In the genomic region with DNA sequence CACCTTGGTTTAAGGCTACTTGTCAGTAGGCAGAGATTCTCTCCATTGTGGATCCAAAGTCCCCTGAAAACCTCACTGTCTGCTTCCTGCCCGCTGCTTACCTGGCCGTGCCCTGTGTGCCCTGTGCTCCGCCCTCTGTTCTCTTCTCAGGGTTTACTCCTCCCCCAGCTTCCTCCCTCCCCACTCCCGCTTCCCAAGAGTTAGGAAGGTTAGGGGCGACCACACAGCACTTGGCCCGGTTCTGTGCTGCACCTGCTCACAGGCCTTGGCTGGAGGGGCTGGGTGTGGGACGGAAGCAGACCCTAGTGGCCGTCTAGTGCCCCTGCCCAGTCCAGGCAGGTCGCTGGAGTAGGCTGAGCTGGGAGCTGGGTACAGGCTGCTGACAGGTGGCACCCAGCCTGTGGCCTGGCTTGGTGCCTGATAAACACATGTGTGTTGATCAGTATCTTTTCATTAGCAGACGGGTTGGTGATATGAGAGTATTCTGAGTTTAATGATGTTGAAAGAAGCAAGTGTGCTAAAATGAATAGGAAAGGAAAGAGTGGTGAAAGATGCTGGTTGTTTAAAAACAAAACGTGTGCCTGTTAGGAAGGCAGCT, we compare ENCODE assay signal across 9 cellular contexts. TPM values are rescaled to one million over a fixed set of nuclear protein-coding genes. Genes with fewer than 3 reads are reported as not detected.
DNase-seq lines count a peak whose midpoint lies in the region; ATAC-seq and TF ChIP-seq lines count a peak whose summit lies in the region.
"Had no signal": no experiment of that assay in that cellular context is flagged by ENCODE, and none has a peak within 500 bp of the region (broad histone marks: within the 10 kb centered on the region; RNA-seq: fewer than 3 reads in every experiment).

No MANE protein-coding gene starts in this region.

- peak overlapping the region; percentile 22 to 58 (median 30) for H3K27ac ChIP-seq in body of pancreas
- peak overlapping the region; percentile 60 for H3K27ac ChIP-seq in muscle layer of duodenum (ENCODE audit: low read length)
- H3K27ac ChIP-seq in tibial artery = no peak overlapping the region
- H3K27ac ChIP-seq: uterus had no signal

- intact Hi-C loops in body of pancreas (cut with DNase I) (loop anchor here (10.0 kb wide), 1 partner anchor 96 kb away; no protein-coding TSS in a partner anchor), tibial artery (cut with DNase I; ENCODE audit: low total_unique reads) (no loop called here), sciatic nerve (cut with DNase I) (no loop called here), lower leg skin (cut with DNase I; ENCODE audit: low total_unique reads) (no loop called here)

- TF ChIP-seq CTCF in body of pancreas (IDR thresholded peaks at IDR 0.05) (peak in 4 of 7 experiments; percentile 17 to 37 (median 22)), tibial artery (IDR thresholded peaks at IDR 0.05) (no peak), lower leg skin (IDR thresholded peaks at IDR 0.05) (no peak)

- 6 to 20% methylated on average over 9 to 11 of the region's 11 CpGs for WGBS in body of pancreas, 2 donors
- WGBS in lower leg skin, 2 donors = 26 to 47% methylated on average over 11 of the region's 11 CpGs

- H3K4me3 ChIP-seq in body of pancreas = no peak overlapping the region
- no peak overlapping the region for H3K4me3 ChIP-seq in muscle layer of duodenum (ENCODE audit: low read depth in 1 of 2, low read length in 2 of 2)
- no peak overlapping the region for H3K4me3 ChIP-seq in tibial artery
- no peak overlapping the region for H3K4me3 ChIP-seq in lower leg skin (ENCODE audit: low read depth, poor library complexity, severe bottlenecking)
- H3K4me3 ChIP-seq: uterus had no signal

- TF ChIP-seq POLR2A in body of pancreas (IDR thresholded peaks at IDR 0.05) (no peak), lower leg skin (IDR thresholded peaks at IDR 0.05) (no peak)

- H3K27me3 ChIP-seq in body of pancreas (no peaks in the 10 kb centered on the region), muscle layer of duodenum (ENCODE audit: low read depth, low read length) (no peaks in the 10 kb centered on the region), tibial artery (no peaks in the 10 kb centered on the region)
- H3K27me3 ChIP-seq: uterus had no signal

- DNase-seq in DMS79 (lab: John Stamatoyannopoulos, UW) (peak; percentile 91), NCI-H2196 treated with DMSO at 0.1 percent for 48 hours (lab: John Stamatoyannopoulos, UW; ENCODE audit: unreplicated experiment) (peak; percentile 97), body of pancreas (peak; percentile 42 to 70 (median 64)), tibial artery (no peak), SW 1271 (lab: John Stamatoyannopoulos, UW) (no peak), sciatic nerve (ENCODE audit: low spot score) (no peak), lower leg skin (ENCODE audit: low spot score in 2 of 2) (no peak)
- DNase-seq: uterus had no signal

- ATAC-seq in body of pancreas = peak; percentile 68
- no peak for ATAC-seq in sciatic nerve

- H3K36me3 ChIP-seq in body of pancreas (replicated peaks in 1 of 2; ENCODE audit: insufficient read depth in 1 of 2, low read depth in 2 of 2) (peaks cover 0 to 2% of the 10 kb centered on the region in 2 donors), muscle layer of duodenum (ENCODE audit: control insufficient read depth in 1 of 2, insufficient read depth in 2 of 2, low read length in 2 of 2) (peaks cover 0 to 37% of the 10 kb centered on the region in 2 donors), tibial artery (peaks cover 0 to 44% (median 6%) of the 10 kb centered on the region in 3 donors)
- H3K36me3 ChIP-seq: uterus had no signal

- H3K9me3 ChIP-seq in body of pancreas = no peaks in the 10 kb centered on the region
- H3K9me3 ChIP-seq in muscle layer of duodenum (ENCODE audit: control insufficient read depth in 1 of 2, low read length in 2 of 2) = no peaks in the 10 kb centered on the region
- no peaks in the 10 kb centered on the region for H3K9me3 ChIP-seq in tibial artery
- H3K9me3 ChIP-seq: uterus had no signal

- H3K4me1 ChIP-seq in body of pancreas (peaks cover 23% of the 10 kb centered on the region), muscle layer of duodenum (ENCODE audit: control insufficient read depth in 1 of 2, insufficient read depth in 2 of 2, low read length in 2 of 2) (no peaks in the 10 kb centered on the region), tibial artery (peaks cover 0 to 3% (median 0%) of the 10 kb centered on the region in 4 donors)
- H3K4me1 ChIP-seq: uterus had no signal

RNA-seq across cellular contexts. Expression of a gene that starts 40.5 kb away (rescaled TPM):
- total RNA-seq in body of pancreas (10 to 100 TPM; 29.3 to 62.3 TPM), sciatic nerve (51.5 TPM), lower leg skin (100 to 1,000 TPM in 2 of 4 donors, 10 to 100 TPM in 2; 78.7 to 136 (median 117) TPM)

Comparison
In these comparisons a context has a peak if more than half of its experiments do, and no peak if none do; other contexts are left out.
1. DNase-seq: peak in DMS79 (single experiment), NCI-H2196 treated with DMSO at 0.1 percent for 48 hours (single experiment) and body of pancreas (4 of 4); none in tibial artery (0 of 2), SW 1271 (0 of 2), sciatic nerve (single experiment) and lower leg skin (0 of 2).
2. H3K27ac ChIP-seq: peak in body of pancreas (4 of 4) and muscle layer of duodenum (single experiment); none in tibial artery (0 of 2).
3. CTCF ChIP-seq: peak in body of pancreas (4 of 7); none in tibial artery (0 of 2) and lower leg skin (0 of 3).